Comparison of ENCODE assay signal across 2 cellular contexts in genomic region chr11:107397357-107397756, GRCh38.
TF ChIP-seq lines count a peak whose summit lies in the region.

No MANE protein-coding gene starts in this region.

TF ChIP-seq in A549, 52 proteins besides CTCF, POLR2A, EP300 and RAD21 (continued from another document):
- TF ChIP-seq REST (IDR thresholded peaks at IDR 0.05) = no peak
- TF ChIP-seq ESRRA (IDR thresholded peaks at IDR 0.05; ENCODE audit: borderline replicate concordance, low read length) = no peak

TF ChIP-seq in HEK293, 187 proteins besides CTCF, POLR2A, EP300 and RAD21 (continued from another document):
- no peak for TF ChIP-seq PRDM2 (tag by site-specific recombination; IDR thresholded peaks at IDR 0.05; ENCODE audit: borderline replicate concordance)
- TF ChIP-seq ZNF792 (tag by site-specific recombination; IDR thresholded peaks at IDR 0.05) = no peak
- no peak for TF ChIP-seq ZNF692 (tag by site-specific recombination; IDR thresholded peaks at IDR 0.05)
- no peak for TF ChIP-seq ZNF266 (tag by site-specific recombination; IDR thresholded peaks at IDR 0.05; ENCODE audit: low read depth)
- TF ChIP-seq SCRT2 (tag by site-specific recombination; IDR thresholded peaks at IDR 0.05) = peak; percentile 53; the same call in 1 of the 2 replicates
- no peak for TF ChIP-seq ELK4 (IDR thresholded peaks at IDR 0.05; ENCODE audit: borderline replicate concordance, low read depth, low read length)
- peak; percentile 46 for TF ChIP-seq ZFHX2 (tag by site-specific recombination; conservative IDR thresholded peaks at IDR 0.05)
- peak; percentile 42 for TF ChIP-seq EGR2 (tag by site-specific recombination; IDR thresholded peaks at IDR 0.05; ENCODE audit: low read depth)
- no peak for TF ChIP-seq ZNF239 (tag by site-specific recombination; IDR thresholded peaks at IDR 0.05)
- no peak for TF ChIP-seq PRDM10 (tag by site-specific recombination; IDR thresholded peaks at IDR 0.05)
- no peak for TF ChIP-seq ZNF114 (tag by site-specific recombination; IDR thresholded peaks at IDR 0.05)
- no peak for TF ChIP-seq ZNF48 (tag by site-specific recombination; IDR thresholded peaks at IDR 0.05)
